1 cellular context compared by ENCODE assay signal in the genomic region with DNA sequence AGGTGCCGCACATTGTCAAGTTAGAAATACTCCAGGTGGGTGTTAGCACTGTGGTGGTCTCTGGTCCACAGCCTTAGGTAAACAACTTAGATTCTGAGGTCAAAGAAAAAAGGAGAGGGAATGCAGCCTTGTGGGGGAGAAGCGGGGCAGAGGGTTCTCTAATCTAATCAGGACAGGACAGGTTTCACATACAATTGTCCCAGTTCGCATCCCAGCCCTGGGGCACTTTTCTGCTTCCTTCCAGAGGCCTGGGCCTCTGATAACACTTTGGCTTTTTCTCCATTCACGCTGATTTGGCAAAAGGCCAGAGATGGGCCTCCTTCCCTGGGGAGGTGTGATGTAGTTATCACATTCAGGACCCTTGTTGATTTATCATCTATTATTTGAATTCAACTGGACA.
TF ChIP-seq lines count a peak whose summit lies in the region.

No MANE protein-coding gene starts in this region.

TF ChIP-seq in K562, 482 proteins besides CTCF, POLR2A, EP300 and RAD21 (continued from another document and continues in another):
- TF ChIP-seq MGA (IDR thresholded peaks at IDR 0.05) (no peak), STAT5B (CRISPR knock-in tag; IDR thresholded peaks at IDR 0.05) (no peak), ZNF12 (CRISPR knock-in tag; IDR thresholded peaks at IDR 0.05) (no peak), ZNF780A (CRISPR knock-in tag; IDR thresholded peaks at IDR 0.05) (no peak), HNRNPLL (IDR thresholded peaks at IDR 0.05; ENCODE audit: low read depth, low read length, poor library complexity, severe bottlenecking) (no peak), DPF2 (IDR thresholded peaks at IDR 0.05) (peak; percentile 98), KAT8 (IDR thresholded peaks at IDR 0.05; ENCODE audit: low read depth) (no peak), HMGXB4 (CRISPR knock-in tag; IDR thresholded peaks at IDR 0.05) (no peak), CHCHD3 (CRISPR knock-in tag; IDR thresholded peaks at IDR 0.05) (no peak), MAZ (CRISPR knock-in tag; conservative IDR thresholded peaks at IDR 0.05 in 1 of 2, IDR thresholded peaks at IDR 0.05 in 1 of 2) (peak in 1 of 2 experiments; percentile 27; a peak in 1 of 4 replicates), HDAC2 (IDR thresholded peaks at IDR 0.05) (peak; percentile 89), CREB1 (IDR thresholded peaks at IDR 0.05) (peak; percentile 40; the same call in 1 of the 2 replicates), CREB1 (CRISPR knock-in tag; IDR thresholded peaks at IDR 0.05) (no peak), HOXB6 (CRISPR knock-in tag; IDR thresholded peaks at IDR 0.05; ENCODE audit: borderline replicate concordance) (no peak), SP2 (IDR thresholded peaks at IDR 0.05; ENCODE audit: extremely low read depth, low read depth, low read length, poor library complexity, severe bottlenecking) (no peak), ZNF23 (CRISPR knock-in tag; IDR thresholded peaks at IDR 0.05) (no peak), MAX (CRISPR knock-in tag; IDR thresholded peaks at IDR 0.05) (no peak), ELF2 (CRISPR knock-in tag; IDR thresholded peaks at IDR 0.05) (0 out of 2 replicates have a peak, but pooled peaks have one; percentile 20), ATF1 (CRISPR knock-in tag; IDR thresholded peaks at IDR 0.05) (no peak), ATF1 (tag; IDR thresholded peaks at IDR 0.05) (peak; percentile 47; the same call in 1 of the 2 replicates), MXD1 (CRISPR knock-in tag; IDR thresholded peaks at IDR 0.05; ENCODE audit: borderline replicate concordance, poor library complexity, severe bottlenecking) (no peak), RAD51 (IDR thresholded peaks at IDR 0.05; ENCODE audit: borderline replicate concordance, low read depth) (no peak), MITF (IDR thresholded peaks at IDR 0.05) (no peak), ASH1L (IDR thresholded peaks at IDR 0.05; ENCODE audit: borderline replicate concordance, low read depth, partially characterized antibody) (no peak)
- TF ChIP-seq, protein P1, sequence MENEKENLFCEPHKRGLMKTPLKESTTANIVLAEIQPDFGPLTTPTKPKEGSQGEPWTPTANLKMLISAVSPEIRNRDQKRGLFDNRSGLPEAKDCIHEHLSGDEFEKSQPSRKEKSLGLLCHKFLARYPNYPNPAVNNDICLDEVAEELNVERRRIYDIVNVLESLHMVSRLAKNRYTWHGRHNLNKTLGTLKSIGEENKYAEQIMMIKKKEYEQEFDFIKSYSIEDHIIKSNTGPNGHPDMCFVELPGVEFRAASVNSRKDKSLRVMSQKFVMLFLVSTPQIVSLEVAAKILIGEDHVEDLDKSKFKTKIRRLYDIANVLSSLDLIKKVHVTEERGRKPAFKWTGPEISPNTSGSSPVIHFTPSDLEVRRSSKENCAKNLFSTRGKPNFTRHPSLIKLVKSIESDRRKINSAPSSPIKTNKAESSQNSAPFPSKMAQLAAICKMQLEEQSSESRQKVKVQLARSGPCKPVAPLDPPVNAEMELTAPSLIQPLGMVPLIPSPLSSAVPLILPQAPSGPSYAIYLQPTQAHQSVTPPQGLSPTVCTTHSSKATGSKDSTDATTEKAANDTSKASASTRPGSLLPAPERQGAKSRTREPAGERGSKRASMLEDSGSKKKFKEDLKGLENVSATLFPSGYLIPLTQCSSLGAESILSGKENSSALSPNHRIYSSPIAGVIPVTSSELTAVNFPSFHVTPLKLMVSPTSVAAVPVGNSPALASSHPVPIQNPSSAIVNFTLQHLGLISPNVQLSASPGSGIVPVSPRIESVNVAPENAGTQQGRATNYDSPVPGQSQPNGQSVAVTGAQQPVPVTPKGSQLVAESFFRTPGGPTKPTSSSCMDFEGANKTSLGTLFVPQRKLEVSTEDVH (IDR thresholded peaks at IDR 0.05; ENCODE audit: low read depth, partially characterized antibody): no peak
- TF ChIP-seq, protein P2, sequence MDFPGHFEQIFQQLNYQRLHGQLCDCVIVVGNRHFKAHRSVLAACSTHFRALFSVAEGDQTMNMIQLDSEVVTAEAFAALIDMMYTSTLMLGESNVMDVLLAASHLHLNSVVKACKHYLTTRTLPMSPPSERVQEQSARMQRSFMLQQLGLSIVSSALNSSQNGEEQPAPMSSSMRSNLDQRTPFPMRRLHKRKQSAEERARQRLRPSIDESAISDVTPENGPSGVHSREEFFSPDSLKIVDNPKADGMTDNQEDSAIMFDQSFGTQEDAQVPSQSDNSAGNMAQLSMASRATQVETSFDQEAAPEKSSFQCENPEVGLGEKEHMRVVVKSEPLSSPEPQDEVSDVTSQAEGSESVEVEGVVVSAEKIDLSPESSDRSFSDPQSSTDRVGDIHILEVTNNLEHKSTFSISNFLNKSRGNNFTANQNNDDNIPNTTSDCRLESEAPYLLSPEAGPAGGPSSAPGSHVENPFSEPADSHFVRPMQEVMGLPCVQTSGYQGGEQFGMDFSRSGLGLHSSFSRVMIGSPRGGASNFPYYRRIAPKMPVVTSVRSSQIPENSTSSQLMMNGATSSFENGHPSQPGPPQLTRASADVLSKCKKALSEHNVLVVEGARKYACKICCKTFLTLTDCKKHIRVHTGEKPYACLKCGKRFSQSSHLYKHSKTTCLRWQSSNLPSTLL (IDR thresholded peaks at IDR 0.05): no peak
- TF ChIP-seq, protein P3, sequence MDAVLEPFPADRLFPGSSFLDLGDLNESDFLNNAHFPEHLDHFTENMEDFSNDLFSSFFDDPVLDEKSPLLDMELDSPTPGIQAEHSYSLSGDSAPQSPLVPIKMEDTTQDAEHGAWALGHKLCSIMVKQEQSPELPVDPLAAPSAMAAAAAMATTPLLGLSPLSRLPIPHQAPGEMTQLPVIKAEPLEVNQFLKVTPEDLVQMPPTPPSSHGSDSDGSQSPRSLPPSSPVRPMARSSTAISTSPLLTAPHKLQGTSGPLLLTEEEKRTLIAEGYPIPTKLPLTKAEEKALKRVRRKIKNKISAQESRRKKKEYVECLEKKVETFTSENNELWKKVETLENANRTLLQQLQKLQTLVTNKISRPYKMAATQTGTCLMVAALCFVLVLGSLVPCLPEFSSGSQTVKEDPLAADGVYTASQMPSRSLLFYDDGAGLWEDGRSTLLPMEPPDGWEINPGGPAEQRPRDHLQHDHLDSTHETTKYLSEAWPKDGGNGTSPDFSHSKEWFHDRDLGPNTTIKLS (IDR thresholded peaks at IDR 0.05; ENCODE audit: borderline replicate concordance, low read depth): no peak
